ENCODE assay signal across 1 cellular context in genomic region chr5:1124181-1125029, GRCh38.
TF ChIP-seq lines count a peak whose summit lies in the region.

No MANE protein-coding gene starts in this region.

TF ChIP-seq in SK-N-SH, 30 proteins besides CTCF, POLR2A, EP300 and RAD21 (continued from another document):
- TF ChIP-seq REST (IDR thresholded peaks at IDR 0.05; ENCODE audit: low read depth, low read length) (no peak), GATA2 (CRISPR knock-in tag; IDR thresholded peaks at IDR 0.05) (no peak), TEAD4 (IDR thresholded peaks at IDR 0.05; ENCODE audit: borderline replicate concordance, insufficient read depth) (no peak), NRF1 (IDR thresholded peaks at IDR 0.05; ENCODE audit: low read depth, low read length) (no peak), GABPA (IDR thresholded peaks at IDR 0.05; ENCODE audit: low read depth) (no peak), TAF1 (IDR thresholded peaks at IDR 0.05; ENCODE audit: borderline replicate concordance, low read depth, low read length) (no peak), SMC3 (IDR thresholded peaks at IDR 0.05; ENCODE audit: low read depth, low read length) (no peak), FOSL2 (IDR thresholded peaks at IDR 0.05; ENCODE audit: borderline replicate concordance, low read depth) (no peak), USF1 (IDR thresholded peaks at IDR 0.05; ENCODE audit: borderline replicate concordance, low read depth) (no peak)
- TF ChIP-seq, protein P1, sequence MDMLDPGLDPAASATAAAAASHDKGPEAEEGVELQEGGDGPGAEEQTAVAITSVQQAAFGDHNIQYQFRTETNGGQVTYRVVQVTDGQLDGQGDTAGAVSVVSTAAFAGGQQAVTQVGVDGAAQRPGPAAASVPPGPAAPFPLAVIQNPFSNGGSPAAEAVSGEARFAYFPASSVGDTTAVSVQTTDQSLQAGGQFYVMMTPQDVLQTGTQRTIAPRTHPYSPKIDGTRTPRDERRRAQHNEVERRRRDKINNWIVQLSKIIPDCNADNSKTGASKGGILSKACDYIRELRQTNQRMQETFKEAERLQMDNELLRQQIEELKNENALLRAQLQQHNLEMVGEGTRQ (IDR thresholded peaks at IDR 0.05; ENCODE audit: borderline replicate concordance, low read depth, low read length) = no peak
